In the genomic region with DNA sequence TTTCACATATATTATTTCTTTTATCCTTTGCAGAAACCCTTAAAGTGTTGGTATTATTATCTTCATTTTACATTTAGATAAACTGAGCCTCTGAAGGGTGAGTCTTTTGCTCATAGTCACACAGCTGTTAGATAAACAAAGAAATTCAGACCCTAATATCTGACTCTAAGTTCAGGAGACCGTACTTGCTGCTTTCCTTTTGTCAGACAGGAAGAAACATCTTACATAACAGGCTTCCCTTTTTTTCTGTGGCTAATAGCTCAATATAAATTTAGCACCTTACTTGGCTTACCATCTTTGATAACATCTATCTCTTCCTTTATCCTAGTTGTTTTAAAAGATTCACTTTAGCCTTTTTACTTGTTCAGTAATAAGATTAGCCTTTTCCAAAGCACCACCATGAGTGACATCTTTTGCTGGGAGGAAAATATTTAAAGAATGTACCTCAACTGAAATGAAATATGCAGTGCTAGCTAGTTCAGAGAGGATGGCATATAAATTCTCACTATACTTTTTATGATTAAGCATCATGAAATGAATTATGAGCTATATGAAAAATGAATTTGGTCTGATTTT, we compare ENCODE assay signal across 19 cellular contexts.
A peak's percentile ranks its signal among the peaks of the same experiment; 100 is the strongest.
DNase-seq lines count a peak whose midpoint lies in the region; TF ChIP-seq lines count a peak whose summit lies in the region.
"Had no signal": no experiment of that assay in that cellular context is flagged by ENCODE, and none has a peak within 500 bp of the region (broad histone marks: within the 10 kb centered on the region; RNA-seq: fewer than 3 reads in every experiment).

No MANE protein-coding gene starts in this region.

- H3K9me3 Mint-ChIP-seq in H9 = no peaks in the 10 kb centered on the region
- H3K9me3 Mint-ChIP-seq: activated T-cell treated with anti-CD3 and anti-CD28 coated beads, Interleukin-2, amount 50 U/mL, for 24 hours; neural crest cell had no signal

- H2BK20ac ChIP-seq in H9 (ENCODE audit: low read depth, low read length, poor library complexity, severe bottlenecking) = no peak overlapping the region

- no peak overlapping the region for H3K14ac ChIP-seq in H9 (ENCODE audit: insufficient read depth, low read length)

- H3K4me2 ChIP-seq in OCI-LY7 (ENCODE audit: low read length) (no peak overlapping the region), smooth muscle cell (peak overlapping the region; percentile 7), H9 (ENCODE audit: insufficient read depth, insufficient read length, low read length) (no peak overlapping the region)

- no peak overlapping the region for H3T11ph ChIP-seq in H9 (ENCODE audit: low read length)

- H3F3A ChIP-seq in smooth muscle cell (ENCODE audit: low read depth) = no peaks in the 10 kb centered on the region

- no peak overlapping the region for H3K27ac Mint-ChIP-seq in H9
- H3K27ac Mint-ChIP-seq: activated T-cell treated with anti-CD3 and anti-CD28 coated beads, Interleukin-2, amount 50 U/mL, for 24 hours; type B pancreatic cell had no signal

- DNase-seq in SIG-M5 treated with dmso at 0.1 percent for 504 hours (lab: John Stamatoyannopoulos, UW; ENCODE audit: unreplicated experiment) = peak; percentile 41
- DNase-seq in SIG-M5 (lab: John Stamatoyannopoulos, UW) = no peak
- DNase-seq in OCI-LY7 (ENCODE audit: low spot score) = peak; percentile 8
- peak; percentile 21 for DNase-seq in fibroblast of the aortic adventitia (ENCODE audit: low read depth)
- no peak for DNase-seq in smooth muscle cell (lab: John Stamatoyannopoulos, UW; ENCODE audit: unreplicated experiment)
- DNase-seq in vagina (ENCODE audit: extremely low spot score in 2 of 2) = no peak
- DNase-seq in HEK293T (ENCODE audit: extremely low spot score) = no peak
- no peak for DNase-seq in H9
- DNase-seq: activated T-cell treated with anti-CD3 and anti-CD28 coated beads, Interleukin-2, amount 50 U/mL, for 24 hours; amygdala; gastrocnemius medialis; kidney; NCI-H1417; NCI-H69; SHP77; stimulated activated CD4-positive, alpha-beta T cell treated with anti-CD3 and anti-CD28 coated beads, Interleukin-12 subunit alpha, Interleukin-12 subunit beta, amount 100 ng/mL, for 4 hours had no signal

- TF ChIP-seq CTCF in OCI-LY7 (conservative IDR thresholded peaks at IDR 0.05; ENCODE audit: low read length) (no peak), fibroblast of the aortic adventitia (IDR thresholded peaks at IDR 0.05; ENCODE audit: insufficient read depth, low read length) (no peak), smooth muscle cell (IDR thresholded peaks at IDR 0.05; ENCODE audit: borderline replicate concordance, insufficient read depth, poor library complexity, severe bottlenecking) (no peak), vagina (IDR thresholded peaks at IDR 0.05) (no peak), H9 (conservative IDR thresholded peaks at IDR 0.05) (no peak)

- H4K8ac ChIP-seq in H9 (replicated peaks; ENCODE audit: insufficient read length, low read depth, low read length) = no peak overlapping the region

- no TSS peak for BruUV-seq in OCI-LY7 (replicated peaks; lab: Mats Ljungman, UMichigan)

- H3K36me3 ChIP-seq in OCI-LY7 (ENCODE audit: insufficient read depth, low read length) (peaks cover 40% of the 10 kb centered on the region), smooth muscle cell (ENCODE audit: low read depth) (no peaks in the 10 kb centered on the region), vagina (no peaks in the 10 kb centered on the region)
- H3K36me3 ChIP-seq: gastrocnemius medialis had no signal

- peaks cover 0 to 9% (median 4%) of the 10 kb centered on the region in 3 experiments; a peak in 4 of 7 replicates for H3K36me3 Mint-ChIP-seq in H9 (ENCODE audit: insufficient read depth in 1 of 3, low read depth in 3 of 3)

- no peaks in the 10 kb centered on the region for H3K27me3 ChIP-seq in smooth muscle cell (ENCODE audit: low read depth)
- H3K27me3 ChIP-seq in vagina = no peaks in the 10 kb centered on the region
- H3K27me3 ChIP-seq in H9 (ENCODE audit: insufficient read depth, low read length) = no peaks in the 10 kb centered on the region
- H3K27me3 ChIP-seq: gastrocnemius medialis had no signal

- no peaks in the 10 kb centered on the region for H3K4me1 Mint-ChIP-seq in H9

- no peak overlapping the region for H3K4me3 ChIP-seq in OCI-LY7 (ENCODE audit: low read depth, low read length, poor library complexity, severe bottlenecking)
- no peak overlapping the region for H3K4me3 ChIP-seq in fibroblast of the aortic adventitia (ENCODE audit: low read depth, low read length)
- no peak overlapping the region for H3K4me3 ChIP-seq in smooth muscle cell
- H3K4me3 ChIP-seq in vagina = no peak overlapping the region
- H3K4me3 ChIP-seq: gastrocnemius medialis had no signal

- no peak overlapping the region for H3K56ac ChIP-seq in H9 (ENCODE audit: insufficient read length, low read depth, low read length)

- H4K91ac ChIP-seq in H9 (ENCODE audit: insufficient read length, low read depth, low read length) = no peak overlapping the region

- H3K9me2 ChIP-seq in OCI-LY7 (ENCODE audit: insufficient read depth, low read length) = no peaks in the 10 kb centered on the region

- no peak for TF ChIP-seq POLR2A in vagina (IDR thresholded peaks at IDR 0.05)

- CTCF ChIA-PET in OCI-LY7 (lab: Charles Lee; ENCODE audit: unreplicated experiment) = no interaction called here
- CTCF ChIA-PET in HEK293T (lab: Yijun Ruan, JAX) = no interaction called here

- no peaks in the 10 kb centered on the region for H3K79me1 ChIP-seq in H9 (ENCODE audit: insufficient read depth, low read depth, low read length, poor library complexity, severe bottlenecking)

- no peak overlapping the region for H4K5ac ChIP-seq in H9 (ENCODE audit: insufficient read length, low read depth, low read length)

- H3K18ac ChIP-seq in H9 (ENCODE audit: insufficient read length, low read depth, low read length) = no peak overlapping the region

- POLR2A ChIA-PET in OCI-LY7 (lab: Charles Lee) (interaction anchor here (0.6 to 1.4 kb wide), 7 partner anchors 10 to 430 kb away, joined by 3 to 4 read pairs (median 3); no protein-coding TSS in a partner anchor), HEK293T (lab: Yijun Ruan, JAX) (no interaction called here)

- no peak overlapping the region for H2AK5ac ChIP-seq in H9 (ENCODE audit: insufficient read length, low read length)

- no peak overlapping the region for H2BK15ac ChIP-seq in H9 (ENCODE audit: low read depth, low read length)

- H2AFZ ChIP-seq in OCI-LY7 (ENCODE audit: low read length) (no peak overlapping the region), smooth muscle cell (ENCODE audit: low read depth) (no peak overlapping the region), H9 (ENCODE audit: low read length) (no peak overlapping the region)

- H3K9ac ChIP-seq in smooth muscle cell (ENCODE audit: low read depth) (peak overlapping the region; percentile 9), H9 (ENCODE audit: extremely low read depth, insufficient read length, low read length) (no peak overlapping the region)

- H2BK12ac ChIP-seq in H9 (ENCODE audit: insufficient read length, low read depth, low read length) = no peak overlapping the region

- H3K4me3 Mint-ChIP-seq in H9 = no peak overlapping the region
- H3K4me3 Mint-ChIP-seq: activated T-cell treated with anti-CD3 and anti-CD28 coated beads, Interleukin-2, amount 50 U/mL, for 24 hours; neural crest cell; type B pancreatic cell had no signal

- H4K20me1 ChIP-seq in OCI-LY7 (ENCODE audit: insufficient read depth, low read length) (no peaks in the 10 kb centered on the region), smooth muscle cell (ENCODE audit: low read depth) (peaks cover 6% of the 10 kb centered on the region), H9 (ENCODE audit: control insufficient read depth, insufficient read depth, insufficient read length) (no peaks in the 10 kb centered on the region)

- H3K79me2 ChIP-seq in OCI-LY7 (ENCODE audit: insufficient read depth, low read depth, low read length) = no peaks in the 10 kb centered on the region
- H3K79me2 ChIP-seq in smooth muscle cell (ENCODE audit: low read depth) = no peaks in the 10 kb centered on the region
- no peaks in the 10 kb centered on the region for H3K79me2 ChIP-seq in H9 (ENCODE audit: insufficient read depth, low read length)

- H2BK120ac ChIP-seq in H9 (ENCODE audit: low read depth, low read length, poor library complexity, severe bottlenecking) = no peak overlapping the region

- H3K4ac ChIP-seq in H9 (ENCODE audit: low read depth, low read length) = no peak overlapping the region

- H3K27me3 Mint-ChIP-seq in H9 (ENCODE audit: low read depth) = no peaks in the 10 kb centered on the region
- H3K27me3 Mint-ChIP-seq: activated T-cell treated with anti-CD3 and anti-CD28 coated beads, Interleukin-2, amount 50 U/mL, for 24 hours; type B pancreatic cell had no signal

- intact Hi-C loops in OCI-LY7 (cut with micrococcal nuclease; ENCODE audit: unreplicated experiment) = no loop called here
- intact Hi-C loops in vagina (cut with DNase I) = no loop called here

- no peak overlapping the region for H2BK5ac ChIP-seq in H9 (ENCODE audit: insufficient read length, low read length)

- 41% methylated on average over 1 of the region's 1 CpG for WGBS in smooth muscle cell (ENCODE audit: low lambda C conversion rate)
- no CpG with 5 or more reads among the region's 1 CpG for WGBS in H9 (ENCODE audit: extremely low coverage, insufficient read length, low lambda C conversion rate)

- no peaks in the 10 kb centered on the region for H3K4me1 ChIP-seq in OCI-LY7 (ENCODE audit: insufficient read depth, low read length, poor library complexity, severe bottlenecking)
- H3K4me1 ChIP-seq in smooth muscle cell (ENCODE audit: low read depth) = peaks cover 10% of the 10 kb centered on the region
- peaks cover 23% of the 10 kb centered on the region for H3K4me1 ChIP-seq in vagina
- H3K4me1 ChIP-seq in H9 (ENCODE audit: insufficient read depth, low read length) = no peaks in the 10 kb centered on the region

- H3K23ac ChIP-seq in H9 (ENCODE audit: insufficient read length, low read depth, low read length) = no peak overlapping the region

- H3K9me3 ChIP-seq in OCI-LY7 (ENCODE audit: low read length) (peaks cover 9% of the 10 kb centered on the region; the same call in 1 of the 2 replicates), smooth muscle cell (replicated peaks; ENCODE audit: low read depth) (no peaks in the 10 kb centered on the region), vagina (no peaks in the 10 kb centered on the region), H9 (ENCODE audit: control insufficient read depth, low read depth, low read length) (no peaks in the 10 kb centered on the region)
- H3K9me3 ChIP-seq: gastrocnemius medialis had no signal

- H3K27ac ChIP-seq in OCI-LY7 (ENCODE audit: low read depth, low read length, poor library complexity, severe bottlenecking) (no peak overlapping the region), smooth muscle cell (ENCODE audit: low read depth) (peak overlapping the region; percentile 23), vagina (no peak overlapping the region), H9 (ENCODE audit: insufficient read length, low read depth, low read length) (no peak overlapping the region)
- H3K27ac ChIP-seq: 22Rv1 had no signal

- no peaks in the 10 kb centered on the region for H3K23me2 ChIP-seq in H9 (ENCODE audit: insufficient read length, low read depth, low read length, poor library complexity, severe bottlenecking)

TF ChIP-seq in HEK293T, 16 proteins besides CTCF, POLR2A, EP300 and RAD21 (continues in another document):
- TF ChIP-seq SP1 (IDR thresholded peaks at IDR 0.05) (no peak), L3MBTL2 (conservative IDR thresholded peaks at IDR 0.05) (no peak), HDGF (IDR thresholded peaks at IDR 0.05; ENCODE audit: borderline replicate concordance) (no peak)

Comparison
In these comparisons a context has a peak if more than half of its experiments do, and no peak if none do; other contexts are left out.
1. DNase-seq: peak in SIG-M5 treated with dmso at 0.1 percent for 504 hours (single experiment), OCI-LY7 (single experiment) and fibroblast of the aortic adventitia (single experiment); none in SIG-M5 (single experiment), smooth muscle cell (single experiment), vagina (0 of 2), HEK293T (single experiment) and H9 (single experiment).